1 cellular context compared by ENCODE assay signal in genomic region chr5:138932171-138932810, GRCh38.
TF ChIP-seq lines count a peak whose summit lies in the region.

No MANE protein-coding gene starts in this region.

TF ChIP-seq in GM12878, 131 proteins besides CTCF, POLR2A, EP300 and RAD21:
- TF ChIP-seq JUNB (IDR thresholded peaks at IDR 0.05), result no peak
- no peak for TF ChIP-seq ZNF217 (IDR thresholded peaks at IDR 0.05)
- TF ChIP-seq YBX1 (IDR thresholded peaks at IDR 0.05), result no peak
- no peak for TF ChIP-seq SMC3 (IDR thresholded peaks at IDR 0.05; ENCODE audit: borderline replicate concordance, low read length)
- no peak for TF ChIP-seq DPF2 (IDR thresholded peaks at IDR 0.05)
- no peak for TF ChIP-seq MEF2A (IDR thresholded peaks at IDR 0.05; ENCODE audit: insufficient read depth, low read depth, low read length)
- TF ChIP-seq HDGF (IDR thresholded peaks at IDR 0.05), result no peak
- TF ChIP-seq NR2C1 (IDR thresholded peaks at IDR 0.05), result no peak
- TF ChIP-seq NR2F1 (conservative IDR thresholded peaks at IDR 0.05), result no peak
- no peak for TF ChIP-seq SPI1 (IDR thresholded peaks at IDR 0.05; ENCODE audit: borderline replicate concordance, insufficient read depth, low read depth, low read length)
- no peak for TF ChIP-seq SMAD5 (IDR thresholded peaks at IDR 0.05; ENCODE audit: low read depth)
- TF ChIP-seq CHD1 (IDR thresholded peaks at IDR 0.05; ENCODE audit: low read depth, low read length), result no peak
- TF ChIP-seq RELA (IDR thresholded peaks at IDR 0.05; ENCODE audit: borderline replicate concordance, partially characterized antibody), result no peak
- no peak for TF ChIP-seq ZSCAN29 (IDR thresholded peaks at IDR 0.05)
- TF ChIP-seq ESRRA (IDR thresholded peaks at IDR 0.05; ENCODE audit: low read length), result no peak
- TF ChIP-seq KAT2A (conservative IDR thresholded peaks at IDR 0.05; ENCODE audit: control insufficient read depth, low read depth, low read length), result no peak
- TF ChIP-seq HCFC1 (IDR thresholded peaks at IDR 0.05; ENCODE audit: low read length), result no peak
- TF ChIP-seq MTA2 (IDR thresholded peaks at IDR 0.05; ENCODE audit: low read depth), result no peak
- TF ChIP-seq IKZF2 (IDR thresholded peaks at IDR 0.05), result no peak
